In the genomic region with DNA sequence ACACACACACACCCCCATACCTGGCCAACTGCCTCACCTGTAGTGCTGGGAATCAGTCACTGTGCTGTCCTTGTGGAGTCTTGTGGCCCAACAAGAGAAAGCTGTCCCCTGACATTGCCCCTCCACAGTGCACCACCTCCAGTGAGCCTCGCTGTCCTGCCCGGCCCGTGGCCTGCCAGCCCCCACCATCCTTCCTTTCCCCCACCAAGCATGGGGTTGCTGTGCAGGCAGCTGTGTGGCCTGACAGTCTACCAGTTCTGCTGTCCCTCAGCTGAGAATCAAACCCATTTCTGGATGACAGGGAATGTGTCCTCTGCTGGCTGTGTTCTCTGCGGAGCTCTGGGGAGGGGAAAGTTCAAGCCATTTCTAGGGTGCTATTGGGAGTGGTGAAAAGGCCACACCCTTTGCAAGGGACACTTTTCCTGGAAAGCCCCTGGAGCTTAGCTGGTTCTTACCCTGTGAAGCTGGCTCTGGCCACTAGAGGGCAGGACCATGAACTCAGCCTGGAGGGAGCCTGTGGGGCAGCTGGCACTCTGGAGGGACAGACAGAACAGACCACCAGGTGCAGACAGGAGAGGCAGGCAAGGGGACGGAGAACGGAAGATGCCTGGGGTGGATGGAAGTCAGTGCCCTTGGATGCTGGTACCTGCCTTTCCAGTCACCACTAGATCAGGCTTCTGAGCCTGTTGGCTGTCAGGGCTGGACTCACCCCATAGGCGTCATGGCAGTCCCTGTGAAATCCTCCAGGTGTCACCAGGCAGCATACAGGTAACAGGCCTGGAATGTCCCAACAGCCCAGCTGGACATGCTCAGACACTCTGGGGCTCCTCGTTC, we compare ENCODE assay signal across 1 cellular context.
TF ChIP-seq lines count a peak whose summit lies in the region.

No MANE protein-coding gene starts in this region.

TF ChIP-seq in H1, 55 proteins besides CTCF, POLR2A, EP300 and RAD21:
- TF ChIP-seq TEAD4 (IDR thresholded peaks at IDR 0.05; ENCODE audit: low read depth, low read length) = peak; percentile 92
- no peak for TF ChIP-seq CHD2 (IDR thresholded peaks at IDR 0.05; ENCODE audit: low read length)
- no peak for TF ChIP-seq CTBP2 (IDR thresholded peaks at IDR 0.05; ENCODE audit: borderline replicate concordance, insufficient read depth, insufficient read length, low read length)
- 0 out of 2 replicates have a peak, but pooled peaks have one; percentile 15 for TF ChIP-seq CREB1 (IDR thresholded peaks at IDR 0.05)
- TF ChIP-seq SAP30 (IDR thresholded peaks at IDR 0.05; ENCODE audit: insufficient read depth, insufficient replicate concordance, low read length) = no peak
- 0 out of 4 replicates have a peak, but pooled peaks of 1 of the 2 experiments have one; percentile 54 for TF ChIP-seq SIN3A (conservative IDR thresholded peaks at IDR 0.05 in 1 of 2, IDR thresholded peaks at IDR 0.05 in 1 of 2; ENCODE audit: low read depth in 1 of 2, low read length in 2 of 2)
- no peak for TF ChIP-seq EZH2 (IDR thresholded peaks at IDR 0.05; ENCODE audit: low read depth, low read length, severe bottlenecking)
- no peak for TF ChIP-seq GABPA (IDR thresholded peaks at IDR 0.05; ENCODE audit: borderline replicate concordance, insufficient read depth, low read length)
TF ChIP-seq in H1: peak in this region for 3.
